16 cellular contexts compared by ENCODE assay signal in genomic region chr3:190132376-190132775, GRCh38. TPM values are rescaled to one million over a fixed set of nuclear protein-coding genes. Genes with fewer than 3 reads are reported as not detected.
"Had no signal": no experiment of that assay in that cellular context is flagged by ENCODE, and none has a peak within 500 bp of the region (broad histone marks: within the 10 kb centered on the region; RNA-seq: fewer than 3 reads in every experiment).

No MANE protein-coding gene starts in this region.

- H3K27me3 ChIP-seq: breast epithelium, right lobe of liver had no signal

- H3K4me3 ChIP-seq: breast epithelium, prostate gland, right lobe of liver, SK-N-MC, smooth muscle cell had no signal

- H3K9me3 ChIP-seq: breast epithelium, prostate gland, right lobe of liver had no signal

- DNase-seq: activated CD4-positive, alpha-beta T cell treated with anti-CD3 and anti-CD28 coated beads for 1 hour; activated CD8-positive, alpha-beta memory T cell treated with anti-CD3 and anti-CD28 coated beads for 24 hours; activated effector memory CD4-positive, alpha-beta T cell treated with anti-CD3 and anti-CD28 coated beads, Interleukin-2, amount 50 U/mL, for 16 hours; activated naive CD4-positive, alpha-beta T cell treated with anti-CD3 and anti-CD28 coated beads, Interleukin-2, amount 50 U/mL, for 16 hours; activated T-cell treated with anti-CD3 and anti-CD28 coated beads, Interleukin-2, amount 50 U/mL, for 72 hours; effector memory CD4-positive, alpha-beta T cell; kidney; right lobe of liver; stimulated activated CD4-positive, alpha-beta T cell treated with anti-CD3 and anti-CD28 coated beads, Interleukin-4, amount 100 ng/mL, for 1 hour; stimulated activated naive CD8-positive, alpha-beta T cell treated with anti-CD3 and anti-CD28 coated beads, Interleukin-15, amount 100 ng/mL, for 72 hours; WERI-Rb-1 had no signal

- H3K27ac ChIP-seq: breast epithelium, prostate gland, right lobe of liver, SK-N-MC, WERI-Rb-1 had no signal

- H3K36me3 ChIP-seq: breast epithelium, prostate gland, right lobe of liver, WERI-Rb-1 had no signal

- H3K4me1 ChIP-seq: breast epithelium, prostate gland, right lobe of liver had no signal

RNA-seq across cellular contexts. Expression of gene P3H2, which starts 11.7 kb away (rescaled TPM):
- total RNA-seq: activated T-cell treated with anti-CD3 and anti-CD28 coated beads, Interleukin-2, amount 50 U/mL, for 72 hours; T-helper 2 cell treated with Interferon-gamma antibody and Interleukin-4, amounts not matched to agents 100 ng/mL and 5 ng/mL, for 36 hours had no signal
